ENCODE assay signal across 1 cellular context in genomic region chr16:66910175-66910940, GRCh38.
TF ChIP-seq lines count a peak whose summit lies in the region.

No MANE protein-coding gene starts in this region.

TF ChIP-seq in IMR-90, 13 proteins besides CTCF, POLR2A, EP300 and RAD21 (continued from another document):
- no peak for TF ChIP-seq CEBPB (IDR thresholded peaks at IDR 0.05; ENCODE audit: low read depth, low read length)
- no peak for TF ChIP-seq CHD1 (IDR thresholded peaks at IDR 0.05; ENCODE audit: low read depth, low read length)
- TF ChIP-seq ELK1 (IDR thresholded peaks at IDR 0.05; ENCODE audit: borderline replicate concordance, low read depth, low read length), result no peak
- no peak for TF ChIP-seq USF2 (IDR thresholded peaks at IDR 0.05; ENCODE audit: low read depth, low read length)
- TF ChIP-seq RFX5 (IDR thresholded peaks at IDR 0.05; ENCODE audit: low read depth, low read length), result no peak
- TF ChIP-seq NFE2L2 (IDR thresholded peaks at IDR 0.05; ENCODE audit: low read depth, low read length), result no peak
- no peak for TF ChIP-seq BHLHE40 (IDR thresholded peaks at IDR 0.05; ENCODE audit: low read depth, low read length)
